ENCODE assay signal across 8 cellular contexts in the genomic region with DNA sequence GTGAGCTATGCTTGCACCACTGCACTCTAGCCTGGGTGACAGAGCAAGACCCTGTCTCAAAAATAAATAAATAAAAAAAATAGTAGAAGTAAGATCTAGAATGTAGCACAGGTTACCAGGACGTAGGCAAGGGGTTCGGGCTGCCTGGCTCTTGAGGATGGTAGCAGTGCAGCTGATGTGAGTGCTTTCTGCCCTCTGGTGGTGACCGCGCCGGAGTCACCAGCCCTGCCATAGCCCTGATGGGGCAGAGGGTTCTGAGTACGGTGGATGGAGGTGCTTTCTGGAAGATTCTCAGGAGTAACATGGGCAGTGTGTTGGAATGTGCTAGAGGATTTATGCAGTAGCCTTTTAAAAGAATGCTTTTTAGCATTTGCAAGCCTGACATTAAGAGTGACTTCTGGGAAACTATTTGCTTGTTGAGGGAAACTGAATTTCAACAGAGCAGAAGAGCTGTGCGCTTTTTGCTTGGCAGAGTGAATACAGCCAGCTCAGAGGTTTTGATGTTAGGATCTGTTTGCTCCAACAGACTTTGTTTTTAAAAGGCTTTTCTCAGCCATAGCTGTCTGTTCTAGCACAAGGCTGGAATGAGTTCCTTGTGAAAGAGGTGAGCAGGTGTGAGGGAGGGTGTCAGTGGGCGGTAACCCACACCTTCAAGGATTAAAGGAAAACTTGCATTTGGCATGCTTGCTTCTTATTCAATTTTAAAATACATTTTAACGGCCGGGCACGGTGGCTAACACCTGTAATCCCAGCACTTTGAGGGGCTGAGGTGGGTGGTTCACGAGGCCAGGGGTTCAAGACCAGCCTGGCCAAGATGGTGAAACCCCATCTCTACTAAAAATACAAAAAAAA.
DNase-seq lines count a peak whose midpoint lies in the region; ATAC-seq and TF ChIP-seq lines count a peak whose summit lies in the region.

No MANE protein-coding gene starts in this region.

- H3K4me1 ChIP-seq in right lobe of liver = peaks cover 0 to 46% (median 14%) of the 10 kb centered on the region in 4 donors

- H3K9me3 Mint-ChIP-seq in chondrocyte (ENCODE audit: low read depth) = no peaks in the 10 kb centered on the region

- peak; percentile 87 for TF ChIP-seq CTCF in chondrocyte (IDR thresholded peaks at IDR 0.05)
- peak; percentile 79 to 88 (median 82) for TF ChIP-seq CTCF in right lobe of liver (IDR thresholded peaks at IDR 0.05)

- no peak for TF ChIP-seq POLR2A in right lobe of liver (IDR thresholded peaks at IDR 0.05)

- H3K27me3 ChIP-seq in right lobe of liver = no peaks in the 10 kb centered on the region

- H3K4me1 Mint-ChIP-seq in chondrocyte (ENCODE audit: low read depth) = peaks cover 26% of the 10 kb centered on the region

- no peaks in the 10 kb centered on the region for H3K27me3 Mint-ChIP-seq in chondrocyte (ENCODE audit: low read depth)

- H3K4me3 ChIP-seq in right lobe of liver = no peak overlapping the region

- no peak overlapping the region for H3K4me3 Mint-ChIP-seq in chondrocyte (ENCODE audit: unreplicated experiment)

- peak overlapping the region in 2 of 3 donors; percentile 0 to 50 for H3K27ac ChIP-seq in right lobe of liver

- 39% methylated on average over 12 of the region's 12 CpGs for WGBS in right lobe of liver (ENCODE audit: insufficient coverage, low coverage, low lambda C conversion rate, missing lambda C conversion rate)

- H3K9me3 ChIP-seq in right lobe of liver = no peaks in the 10 kb centered on the region

- peak; percentile 68 to 76 (median 69) for ATAC-seq in right lobe of liver

- DNase-seq in NCI-H446 (lab: John Stamatoyannopoulos, UW) = peak; percentile 29 to 46
- DNase-seq in NCI-H446 treated with DMSO at 0.1 percent for 48 hours (lab: John Stamatoyannopoulos, UW) = no peak
- peak; percentile 40 for DNase-seq in NCI-H2107 (lab: John Stamatoyannopoulos, UW)
- peak; percentile 64 to 68 for DNase-seq in activated CD4-positive, alpha-beta T cell treated with anti-CD3 and anti-CD28 coated beads for 4 hours
- no peak for DNase-seq in chondrocyte (ENCODE audit: low spot score)
- DNase-seq in right lobe of liver = peak; percentile 76 to 83 (median 83)
- DNase-seq in stimulated activated CD8-positive, alpha-beta memory T cell treated with anti-CD3 and anti-CD28 coated beads, Interleukin-12 subunit alpha, Interleukin-12 subunit beta, amount 100 ng/mL, for 1 hour (ENCODE audit: low read depth) = peak; percentile 44
- DNase-seq in middle frontal gyrus (ENCODE audit: extremely low spot score, low spot score) = no peak

- intact Hi-C loops in right lobe of liver (cut with DNase I) = loop anchor here (5.0 to 10.0 kb wide), 3 partner anchors 61 to 384 kb away; a partner anchor contains a TSS

- peaks cover 0 to 44% (median 15%) of the 10 kb centered on the region in 4 donors for H3K36me3 ChIP-seq in right lobe of liver

- peaks cover 30% of the 10 kb centered on the region for H3K36me3 Mint-ChIP-seq in chondrocyte (ENCODE audit: low read depth)

- H3K27ac Mint-ChIP-seq in chondrocyte (ENCODE audit: unreplicated experiment) = no peak overlapping the region

Comparison
In these comparisons a context has a peak if more than half of its experiments do, and no peak if none do; other contexts are left out.
1. DNase-seq: peak in NCI-H446 (2 of 2), NCI-H2107 (single experiment), activated CD4-positive, alpha-beta T cell treated with anti-CD3 and anti-CD28 coated beads for 4 hours (2 of 2), right lobe of liver (3 of 3) and stimulated activated CD8-positive, alpha-beta memory T cell treated with anti-CD3 and anti-CD28 coated beads, Interleukin-12 subunit alpha, Interleukin-12 subunit beta, amount 100 ng/mL, for 1 hour (single experiment); none in NCI-H446 treated with DMSO at 0.1 percent for 48 hours (single experiment), chondrocyte (single experiment) and middle frontal gyrus (single experiment).